8 cellular contexts compared by ENCODE assay signal in genomic region chr11:14499560-14500180, GRCh38. TPM values are rescaled to one million over a fixed set of nuclear protein-coding genes. Genes with fewer than 3 reads are reported as not detected.
DNase-seq lines count a peak whose midpoint lies in the region; ATAC-seq lines count a peak whose summit lies in the region.

A gene with protein sequence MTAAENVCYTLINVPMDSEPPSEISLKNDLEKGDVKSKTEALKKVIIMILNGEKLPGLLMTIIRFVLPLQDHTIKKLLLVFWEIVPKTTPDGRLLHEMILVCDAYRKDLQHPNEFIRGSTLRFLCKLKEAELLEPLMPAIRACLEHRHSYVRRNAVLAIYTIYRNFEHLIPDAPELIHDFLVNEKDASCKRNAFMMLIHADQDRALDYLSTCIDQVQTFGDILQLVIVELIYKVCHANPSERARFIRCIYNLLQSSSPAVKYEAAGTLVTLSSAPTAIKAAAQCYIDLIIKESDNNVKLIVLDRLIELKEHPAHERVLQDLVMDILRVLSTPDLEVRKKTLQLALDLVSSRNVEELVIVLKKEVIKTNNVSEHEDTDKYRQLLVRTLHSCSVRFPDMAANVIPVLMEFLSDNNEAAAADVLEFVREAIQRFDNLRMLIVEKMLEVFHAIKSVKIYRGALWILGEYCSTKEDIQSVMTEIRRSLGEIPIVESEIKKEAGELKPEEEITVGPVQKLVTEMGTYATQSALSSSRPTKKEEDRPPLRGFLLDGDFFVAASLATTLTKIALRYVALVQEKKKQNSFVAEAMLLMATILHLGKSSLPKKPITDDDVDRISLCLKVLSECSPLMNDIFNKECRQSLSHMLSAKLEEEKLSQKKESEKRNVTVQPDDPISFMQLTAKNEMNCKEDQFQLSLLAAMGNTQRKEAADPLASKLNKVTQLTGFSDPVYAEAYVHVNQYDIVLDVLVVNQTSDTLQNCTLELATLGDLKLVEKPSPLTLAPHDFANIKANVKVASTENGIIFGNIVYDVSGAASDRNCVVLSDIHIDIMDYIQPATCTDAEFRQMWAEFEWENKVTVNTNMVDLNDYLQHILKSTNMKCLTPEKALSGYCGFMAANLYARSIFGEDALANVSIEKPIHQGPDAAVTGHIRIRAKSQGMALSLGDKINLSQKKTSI (minus strand): TSS chr11:14499811. CDS start chr11:14498928, 883 bp downstream.

- peaks cover 35% of the 10 kb centered on the region for H3K4me1 Mint-ChIP-seq in activated CD4-positive, alpha-beta T cell treated with anti-CD3 and anti-CD28 coated beads for 36 hours

- peaks cover 43% of the 10 kb centered on the region for H3K36me3 Mint-ChIP-seq in activated CD4-positive, alpha-beta T cell treated with anti-CD3 and anti-CD28 coated beads for 36 hours (ENCODE audit: low read depth)

- ATAC-seq in HG03442 (IDR thresholded peaks at IDR 0.05; ENCODE audit: unreplicated experiment) (peak; percentile 92), left colon (peak; percentile 97)
- peak; percentile 92 for ATAC-seq in activated CD4-positive, alpha-beta T cell treated with anti-CD3 and anti-CD28 coated beads for 36 hours

- H3K27me3 Mint-ChIP-seq in activated CD4-positive, alpha-beta T cell treated with anti-CD3 and anti-CD28 coated beads for 36 hours, result no peaks in the 10 kb centered on the region

- peak within 1 kb of the TSS; percentile 87 for H3K4me3 Mint-ChIP-seq in activated CD4-positive, alpha-beta T cell treated with anti-CD3 and anti-CD28 coated beads for 36 hours

- peak; percentile 95 for DNase-seq in Ammon's horn (ENCODE audit: low spot score)
- DNase-seq in GM19238 (ENCODE audit: insufficient read length, low spot score), result peak; percentile 71
- peak; percentile 75 to 84 for DNase-seq in NCI-H524 (lab: John Stamatoyannopoulos, UW)
- DNase-seq in activated CD4-positive, alpha-beta T cell treated with anti-CD3 and anti-CD28 coated beads for 36 hours, result peak; percentile 96
- peak; percentile 96 for DNase-seq in left colon
- peak; percentile 93 for DNase-seq in stimulated activated CD4-positive, alpha-beta T cell treated with anti-CD3 and anti-CD28 coated beads, Interleukin-1b, Interleukin-23, amount 100 ng/mL, for 48 hours

- H3K27ac Mint-ChIP-seq in activated CD4-positive, alpha-beta T cell treated with anti-CD3 and anti-CD28 coated beads for 36 hours, result peak within 1 kb of the TSS; percentile 95

- intact Hi-C loops in activated CD4-positive, alpha-beta T cell treated with anti-CD3 and anti-CD28 coated beads for 36 hours (cut with DNase I, micrococcal nuclease), result loop anchor here (1.0 to 2.0 kb wide), 6 partner anchors 21 to 831 kb away; partner anchors contain the start of genes PSMA1 (in 2 of the 2), FAR1 (in 1 of the 2) and RRAS2 (in 1 of the 2)
- intact Hi-C loops in left colon (cut with DNase I, micrococcal nuclease), result no loop called here

- CTCF ChIA-PET in activated CD4-positive, alpha-beta T cell treated with anti-CD3 and anti-CD28 coated beads for 36 hours (lab: Charles Lee), result interaction anchor here (0.6 to 1.1 kb wide), 3 partner anchors 121 to 531 kb away, joined by 3 to 4 read pairs (median 3); no protein-coding TSS in a partner anchor

- peak within 1 kb of the TSS; percentile 80 for H3K27ac ChIP-seq in cingulate gyrus (ENCODE audit: low read depth, low read length)

- H3K9me3 Mint-ChIP-seq in activated CD4-positive, alpha-beta T cell treated with anti-CD3 and anti-CD28 coated beads for 36 hours (ENCODE audit: low read depth), result no peaks in the 10 kb centered on the region

- POLR2A ChIA-PET in activated CD4-positive, alpha-beta T cell treated with anti-CD3 and anti-CD28 coated beads for 36 hours (lab: Charles Lee), result interaction anchor here (0.6 to 1.9 kb wide), 4 partner anchors 18 to 392 kb away, joined by 3 to 5 read pairs (median 4); partner anchors contain the start of genes CYP2R1 and PSMA1

RNA-seq across cellular contexts. Expression of the gene that starts here (rescaled TPM):
- 100 to 1,000 TPM; 102 to 106 TPM for total RNA-seq in activated CD4-positive, alpha-beta T cell treated with anti-CD3 and anti-CD28 coated beads for 36 hours
- total RNA-seq in left colon, result 10 to 100 TPM; 82.4 to 83.8 TPM

Comparison
In these comparisons a context has a peak if more than half of its experiments do, and no peak if none do; other contexts are left out.
1. Peak in every context shown above with its lines: DNase-seq, ATAC-seq and H3K27ac ChIP-seq.
2. intact Hi-C loops: an anchor here in activated CD4-positive, alpha-beta T cell treated with anti-CD3 and anti-CD28 coated beads for 36 hours (1.0 to 2.0 kb wide); none called in left colon.